9 cellular contexts compared by ENCODE assay signal in the genomic region with DNA sequence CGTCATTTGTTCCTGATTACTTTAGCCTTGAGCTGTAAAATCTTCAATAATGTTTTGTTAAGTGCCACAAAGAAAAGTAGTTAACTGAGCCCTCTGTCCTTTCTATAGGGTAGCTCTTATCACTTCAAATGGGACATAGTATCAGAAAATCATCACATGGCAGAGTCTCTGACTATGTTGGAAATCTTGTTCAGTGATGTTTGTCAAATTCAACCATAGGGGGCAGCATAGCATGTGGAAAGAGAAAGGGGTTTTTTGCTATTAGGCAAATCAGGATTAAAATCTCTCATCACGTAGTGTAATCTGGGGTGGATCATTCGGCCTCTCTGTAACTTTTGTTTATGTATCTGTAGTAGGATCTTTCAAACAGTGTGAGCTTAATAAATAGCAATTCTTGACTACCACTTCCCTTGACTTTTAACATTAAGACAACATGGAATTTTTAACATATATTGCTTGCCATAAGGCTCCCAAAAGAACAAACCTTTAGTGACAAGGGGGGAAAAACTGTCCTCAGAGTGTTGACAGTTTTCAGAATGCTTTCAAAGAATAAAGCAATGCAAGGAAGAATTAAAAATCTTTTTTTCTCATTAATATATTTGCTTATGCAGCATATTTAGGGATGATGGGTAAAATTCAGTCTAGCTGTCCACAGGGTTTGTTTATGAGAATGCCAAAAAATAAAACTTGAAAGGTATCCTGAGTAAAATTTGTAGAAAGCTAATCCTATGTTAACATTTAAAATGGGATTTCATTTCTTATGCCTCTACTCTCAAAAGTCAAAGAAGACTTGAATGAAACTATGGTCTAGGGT.
DNase-seq lines count a peak whose midpoint lies in the region; ATAC-seq and TF ChIP-seq lines count a peak whose summit lies in the region.
"Had no signal": no experiment of that assay in that cellular context is flagged by ENCODE, and none has a peak within 500 bp of the region (broad histone marks: within the 10 kb centered on the region; RNA-seq: fewer than 3 reads in every experiment).

No MANE protein-coding gene starts in this region.

- no peaks in the 10 kb centered on the region for H3K4me1 Mint-ChIP-seq in progenitor cell of endocrine pancreas (ENCODE audit: low read depth)

- ATAC-seq in HG02798 (IDR thresholded peaks at IDR 0.05; ENCODE audit: poor library complexity, unreplicated experiment): no peak
- ATAC-seq in GM19455 (IDR thresholded peaks at IDR 0.05; ENCODE audit: unreplicated experiment): no peak

- TF ChIP-seq CTCF in HFF-Myc (IDR thresholded peaks at IDR 0.05; ENCODE audit: low read depth, low read length, missing control alignments) (peak; percentile 60), progenitor cell of endocrine pancreas (IDR thresholded peaks at IDR 0.05; ENCODE audit: unreplicated experiment) (peak; percentile 73)

- no peaks in the 10 kb centered on the region for H3K9me3 Mint-ChIP-seq in progenitor cell of endocrine pancreas (ENCODE audit: low read depth)

- peak; percentile 1 for DNase-seq in activated CD4-positive, CD25-positive, alpha-beta regulatory T cell treated with anti-CD3 and anti-CD28 coated beads, Interleukin-2, amount 50 U/mL, for 16 hours (ENCODE audit: low read depth, low spot score)
- no peak for DNase-seq in activated CD4-positive, CD25-positive, alpha-beta regulatory T cell (lab: John Stamatoyannopoulos, UW)
- DNase-seq in HFF-Myc (ENCODE audit: extremely low read depth, low read depth) (peak; percentile 22), SIG-M5 treated with dmso at 0.1 percent for 504 hours (lab: John Stamatoyannopoulos, UW; ENCODE audit: unreplicated experiment) (peak; percentile 36), fibroblast of peridontal ligament (ENCODE audit: extremely low read depth) (peak; percentile 49), progenitor cell of endocrine pancreas (ENCODE audit: low spot score, unreplicated experiment) (no peak)

- H3K27ac Mint-ChIP-seq in progenitor cell of endocrine pancreas: no peak overlapping the region
- H3K27ac Mint-ChIP-seq: activated naive CD8-positive, alpha-beta T cell had no signal

- H3K36me3 Mint-ChIP-seq in progenitor cell of endocrine pancreas (ENCODE audit: insufficient read depth): peaks cover 3% of the 10 kb centered on the region

- H3K27me3 Mint-ChIP-seq in progenitor cell of endocrine pancreas: no peaks in the 10 kb centered on the region
- H3K27me3 Mint-ChIP-seq: activated naive CD8-positive, alpha-beta T cell had no signal

- H3K4me3 Mint-ChIP-seq in progenitor cell of endocrine pancreas (ENCODE audit: low read depth): no peak overlapping the region
- H3K4me3 Mint-ChIP-seq: activated naive CD8-positive, alpha-beta T cell had no signal

- no peak overlapping the region for H3K4me3 ChIP-seq in HFF-Myc (replicated peaks; ENCODE audit: low read depth, low read length)

Comparison
In these comparisons a context has a peak if more than half of its experiments do, and no peak if none do; other contexts are left out.
1. DNase-seq: peak in activated CD4-positive, CD25-positive, alpha-beta regulatory T cell treated with anti-CD3 and anti-CD28 coated beads, Interleukin-2, amount 50 U/mL, for 16 hours (single experiment), HFF-Myc (single experiment), SIG-M5 treated with dmso at 0.1 percent for 504 hours (single experiment) and fibroblast of peridontal ligament (single experiment); none in activated CD4-positive, CD25-positive, alpha-beta regulatory T cell (0 of 4) and progenitor cell of endocrine pancreas (single experiment).